ENCODE assay signal across 1 cellular context in the genomic region with DNA sequence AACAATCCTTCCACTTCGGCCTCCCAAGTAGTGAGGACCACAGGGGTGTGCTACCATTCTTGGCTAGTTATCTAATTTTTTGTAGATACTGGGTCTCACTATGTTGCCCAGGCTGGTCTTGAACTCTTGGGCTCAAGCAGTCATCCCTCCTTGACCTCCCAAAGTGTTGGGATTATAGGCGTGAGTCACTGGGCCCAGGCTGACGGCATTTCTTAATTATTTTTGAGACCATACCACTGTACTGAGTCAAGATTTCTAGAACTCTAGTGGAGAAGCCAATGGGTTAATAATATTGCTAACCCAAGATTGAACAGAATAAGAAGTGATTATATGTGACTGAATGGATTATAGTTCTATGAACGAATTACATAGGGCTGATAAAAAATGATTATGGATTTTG.
TF ChIP-seq lines count a peak whose summit lies in the region.

No MANE protein-coding gene starts in this region.

TF ChIP-seq in WTC11, 78 proteins besides CTCF, POLR2A, EP300 and RAD21 (continued from another document):
- TF ChIP-seq, protein P1, sequence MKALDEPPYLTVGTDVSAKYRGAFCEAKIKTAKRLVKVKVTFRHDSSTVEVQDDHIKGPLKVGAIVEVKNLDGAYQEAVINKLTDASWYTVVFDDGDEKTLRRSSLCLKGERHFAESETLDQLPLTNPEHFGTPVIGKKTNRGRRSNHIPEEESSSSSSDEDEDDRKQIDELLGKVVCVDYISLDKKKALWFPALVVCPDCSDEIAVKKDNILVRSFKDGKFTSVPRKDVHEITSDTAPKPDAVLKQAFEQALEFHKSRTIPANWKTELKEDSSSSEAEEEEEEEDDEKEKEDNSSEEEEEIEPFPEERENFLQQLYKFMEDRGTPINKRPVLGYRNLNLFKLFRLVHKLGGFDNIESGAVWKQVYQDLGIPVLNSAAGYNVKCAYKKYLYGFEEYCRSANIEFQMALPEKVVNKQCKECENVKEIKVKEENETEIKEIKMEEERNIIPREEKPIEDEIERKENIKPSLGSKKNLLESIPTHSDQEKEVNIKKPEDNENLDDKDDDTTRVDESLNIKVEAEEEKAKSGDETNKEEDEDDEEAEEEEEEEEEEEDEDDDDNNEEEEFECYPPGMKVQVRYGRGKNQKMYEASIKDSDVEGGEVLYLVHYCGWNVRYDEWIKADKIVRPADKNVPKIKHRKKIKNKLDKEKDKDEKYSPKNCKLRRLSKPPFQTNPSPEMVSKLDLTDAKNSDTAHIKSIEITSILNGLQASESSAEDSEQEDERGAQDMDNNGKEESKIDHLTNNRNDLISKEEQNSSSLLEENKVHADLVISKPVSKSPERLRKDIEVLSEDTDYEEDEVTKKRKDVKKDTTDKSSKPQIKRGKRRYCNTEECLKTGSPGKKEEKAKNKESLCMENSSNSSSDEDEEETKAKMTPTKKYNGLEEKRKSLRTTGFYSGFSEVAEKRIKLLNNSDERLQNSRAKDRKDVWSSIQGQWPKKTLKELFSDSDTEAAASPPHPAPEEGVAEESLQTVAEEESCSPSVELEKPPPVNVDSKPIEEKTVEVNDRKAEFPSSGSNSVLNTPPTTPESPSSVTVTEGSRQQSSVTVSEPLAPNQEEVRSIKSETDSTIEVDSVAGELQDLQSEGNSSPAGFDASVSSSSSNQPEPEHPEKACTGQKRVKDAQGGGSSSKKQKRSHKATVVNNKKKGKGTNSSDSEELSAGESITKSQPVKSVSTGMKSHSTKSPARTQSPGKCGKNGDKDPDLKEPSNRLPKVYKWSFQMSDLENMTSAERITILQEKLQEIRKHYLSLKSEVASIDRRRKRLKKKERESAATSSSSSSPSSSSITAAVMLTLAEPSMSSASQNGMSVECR (CRISPR knock-in tag; IDR thresholded peaks at IDR 0.05; ENCODE audit: borderline replicate concordance) = no peak
- TF ChIP-seq SMAD4 (CRISPR knock-in tag; IDR thresholded peaks at IDR 0.05) (no peak), NR1H2 (CRISPR knock-in tag; IDR thresholded peaks at IDR 0.05) (no peak), ATF1 (CRISPR knock-in tag; IDR thresholded peaks at IDR 0.05) (no peak), ZNF512 (CRISPR knock-in tag; IDR thresholded peaks at IDR 0.05; ENCODE audit: borderline replicate concordance) (no peak)
